In the genomic region with DNA sequence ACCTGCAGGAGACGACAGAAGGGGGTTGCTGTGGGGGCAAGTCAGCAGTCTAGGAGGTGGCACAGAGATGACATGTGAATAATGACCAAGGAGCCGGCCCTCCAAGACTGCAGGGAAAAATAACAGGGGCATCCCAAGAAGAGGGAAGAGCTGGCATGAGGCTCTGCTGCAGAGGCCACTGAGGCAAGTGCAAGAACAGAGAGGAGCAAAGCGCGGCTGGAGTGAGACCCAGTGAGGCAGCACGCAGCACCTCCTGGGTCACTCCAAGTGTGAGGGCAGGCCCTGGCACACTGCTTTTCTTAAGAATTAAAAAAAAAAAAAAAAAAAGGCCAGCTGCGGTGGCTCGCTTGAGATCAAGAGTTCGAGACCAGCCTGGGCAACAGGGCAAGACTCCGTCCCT, we compare ENCODE assay signal across 10 cellular contexts.
DNase-seq lines count a peak whose midpoint lies in the region; ATAC-seq and TF ChIP-seq lines count a peak whose summit lies in the region.
"Had no signal": no experiment of that assay in that cellular context is flagged by ENCODE, and none has a peak within 500 bp of the region (broad histone marks: within the 10 kb centered on the region; RNA-seq: fewer than 3 reads in every experiment).

No MANE protein-coding gene starts in this region.

- peak overlapping the region; percentile 74 to 93 (median 80) for H3K4me3 Mint-ChIP-seq in CD8-positive, alpha-beta memory T cell

- H3K27ac ChIP-seq in CD8-positive, alpha-beta memory T cell (ENCODE audit: low read depth, low read length) = peak overlapping the region; percentile 49
- H3K27ac ChIP-seq in RWPE1 = peak overlapping the region; percentile 63; the same call in 1 of the 2 replicates
- peak overlapping the region; percentile 41 to 72 for H3K27ac ChIP-seq in esophagus (ENCODE audit: low read depth in 2 of 2, low read length in 1 of 2)
- H3K27ac ChIP-seq in spleen = peak overlapping the region; percentile 42 to 85 (median 74)
- H3K27ac ChIP-seq in MM.1S (ENCODE audit: low read length) = no peak overlapping the region

- H3K4me2 ChIP-seq in MM.1S (ENCODE audit: low read depth, low read length) = no peak overlapping the region

- H3K9me3 ChIP-seq in CD8-positive, alpha-beta memory T cell (ENCODE audit: low read length) = no peaks in the 10 kb centered on the region
- H3K9me3 ChIP-seq in esophagus (ENCODE audit: control insufficient read depth in 2 of 2, insufficient read depth in 1 of 2, low read depth in 1 of 2, low read length in 1 of 2) (no peaks in the 10 kb centered on the region), spleen (no peaks in the 10 kb centered on the region), MM.1S (replicated peaks; ENCODE audit: insufficient read depth, low read length) (no peaks in the 10 kb centered on the region)
- H3K9me3 ChIP-seq: pancreas had no signal

- TF ChIP-seq CTCF in RWPE1 (conservative IDR thresholded peaks at IDR 0.05; ENCODE audit: low read depth) (no peak), spleen (IDR thresholded peaks at IDR 0.05 in 8 of 11, conservative IDR thresholded peaks at IDR 0.05 in 3 of 11) (no peak), MM.1S (IDR thresholded peaks at IDR 0.05; ENCODE audit: low read length) (no peak)

- peaks cover 56% of the 10 kb centered on the region for H3K4me1 ChIP-seq in CD8-positive, alpha-beta memory T cell (ENCODE audit: insufficient read depth, low read length)
- H3K4me1 ChIP-seq in esophagus (ENCODE audit: control insufficient read depth in 2 of 2, insufficient read depth in 2 of 2, low read length in 1 of 2) = peaks cover 5 to 19% of the 10 kb centered on the region in 2 donors
- H3K4me1 ChIP-seq in spleen = peaks cover 42 to 93% (median 74%) of the 10 kb centered on the region in 6 donors
- no peaks in the 10 kb centered on the region for H3K4me1 ChIP-seq in MM.1S (ENCODE audit: low read length)
- H3K4me1 ChIP-seq: pancreas had no signal

- POLR2A ChIA-PET in CD8-positive, alpha-beta memory T cell (lab: Charles Lee) = interaction anchor here (1.7 kb wide), 1 partner anchor 205 kb away, joined by 8 read pairs; a partner anchor contains a TSS
- POLR2A ChIA-PET in RWPE1 (lab: Yijun Ruan, JAX; ENCODE audit: low non-redundant PET) = no interaction called here

- no peaks in the 10 kb centered on the region for H3K27me3 ChIP-seq in CD8-positive, alpha-beta memory T cell (ENCODE audit: insufficient read depth, low read length, poor library complexity, severe bottlenecking)
- no peaks in the 10 kb centered on the region for H3K27me3 ChIP-seq in esophagus (ENCODE audit: control insufficient read depth in 1 of 2, insufficient read depth in 2 of 2, low read length in 2 of 2)
- no peaks in the 10 kb centered on the region for H3K27me3 ChIP-seq in spleen (replicated peaks in 1 of 7)
- H3K27me3 ChIP-seq in MM.1S (replicated peaks; ENCODE audit: insufficient read depth, low read length) = no peaks in the 10 kb centered on the region
- H3K27me3 ChIP-seq: pancreas had no signal

- peak overlapping the region; percentile 44 for H3K4me3 ChIP-seq in CD8-positive, alpha-beta memory T cell (ENCODE audit: low read length)
- H3K4me3 ChIP-seq in esophagus (ENCODE audit: low read depth in 1 of 2, low read length in 2 of 2) (no peak overlapping the region), spleen (no peak overlapping the region), MM.1S (ENCODE audit: low read length) (no peak overlapping the region)
- H3K4me3 ChIP-seq: pancreas had no signal

- peaks cover 70 to 95% (median 80%) of the 10 kb centered on the region in 3 donors for H3K4me1 Mint-ChIP-seq in CD8-positive, alpha-beta memory T cell

- intact Hi-C loops in spleen (cut with DNase I; ENCODE audit: low total_unique reads) = loop anchor here (5.0 kb wide), 2 partner anchors 85 to 260 kb away; no protein-coding TSS in a partner anchor

- no peak overlapping the region for H2AFZ ChIP-seq in MM.1S (ENCODE audit: low read length)

- H3K27me3 Mint-ChIP-seq in CD8-positive, alpha-beta memory T cell = peaks cover 0 to 2% of the 10 kb centered on the region in 2 donors

- no peaks in the 10 kb centered on the region for H4K20me1 ChIP-seq in MM.1S (ENCODE audit: insufficient read depth, low read length)

- no peaks in the 10 kb centered on the region for H3K36me3 ChIP-seq in CD8-positive, alpha-beta memory T cell (ENCODE audit: insufficient read depth, low read length)
- H3K36me3 ChIP-seq in esophagus (ENCODE audit: control insufficient read depth in 2 of 2, insufficient read depth in 2 of 2, low read length in 1 of 2) = peaks cover 0 to 6% of the 10 kb centered on the region in 2 donors
- H3K36me3 ChIP-seq in spleen = peaks cover 0 to 31% (median 7%) of the 10 kb centered on the region in 6 donors
- H3K36me3 ChIP-seq in MM.1S (replicated peaks; ENCODE audit: insufficient read depth, low read length) = no peaks in the 10 kb centered on the region
- H3K36me3 ChIP-seq: pancreas had no signal

- no peaks in the 10 kb centered on the region for H3F3A ChIP-seq in MM.1S (ENCODE audit: insufficient read depth, low read length)

- CTCF ChIA-PET in CD8-positive, alpha-beta memory T cell (lab: Charles Lee) = interaction anchor here (1.3 to 3.7 kb wide), 6 partner anchors 74 to 262 kb away, joined by 3 to 30 read pairs (median 8); a partner anchor contains a TSS
- CTCF ChIA-PET in RWPE1 (lab: Yijun Ruan, JAX) = interaction anchor here (0.6 kb wide), 3 partner anchors 9 to 1686 kb away, joined by 4 to 5 read pairs (median 4); no protein-coding TSS in a partner anchor

- H3K27ac Mint-ChIP-seq in CD8-positive, alpha-beta memory T cell = peak overlapping the region; percentile 87 to 98 (median 91)

- 79 to 90% methylated on average over 9 of the region's 9 CpGs for WGBS in esophagus, 2 donors
- WGBS in spleen, 5 donors = 73 to 82% (median 81%) methylated on average over 9 of the region's 9 CpGs

- TF ChIP-seq POLR2A in spleen (IDR thresholded peaks at IDR 0.05) = no peak

- H3K9me3 Mint-ChIP-seq in CD8-positive, alpha-beta memory T cell = no peaks in the 10 kb centered on the region

- H3K79me2 ChIP-seq in MM.1S (ENCODE audit: low read length) = peaks cover 81% of the 10 kb centered on the region

- no peak for ATAC-seq in GM18907 (IDR thresholded peaks at IDR 0.05; ENCODE audit: unreplicated experiment)

- H3K9ac ChIP-seq in MM.1S (ENCODE audit: low read length) = no peak overlapping the region

- H3K9me2 ChIP-seq in MM.1S (replicated peaks; ENCODE audit: insufficient read depth, low read length) = no peaks in the 10 kb centered on the region

- peaks cover 0 to 31% (median 0%) of the 10 kb centered on the region in 3 donors for H3K36me3 Mint-ChIP-seq in CD8-positive, alpha-beta memory T cell

- no peak for DNase-seq in CD8-positive, alpha-beta memory T cell
- DNase-seq in RWPE1 (ENCODE audit: low spot score) (no peak), spleen (peak; percentile 61), HuH-7 (ENCODE audit: low spot score) (no peak), NCI-H2227 (lab: John Stamatoyannopoulos, UW; ENCODE audit: unreplicated experiment) (no peak), MM.1S (no peak)
- DNase-seq: NCI-H524 treated with DMSO at 0.1 percent for 48 hours, pancreas had no signal
